17 cellular contexts compared by ENCODE assay signal in the genomic region with DNA sequence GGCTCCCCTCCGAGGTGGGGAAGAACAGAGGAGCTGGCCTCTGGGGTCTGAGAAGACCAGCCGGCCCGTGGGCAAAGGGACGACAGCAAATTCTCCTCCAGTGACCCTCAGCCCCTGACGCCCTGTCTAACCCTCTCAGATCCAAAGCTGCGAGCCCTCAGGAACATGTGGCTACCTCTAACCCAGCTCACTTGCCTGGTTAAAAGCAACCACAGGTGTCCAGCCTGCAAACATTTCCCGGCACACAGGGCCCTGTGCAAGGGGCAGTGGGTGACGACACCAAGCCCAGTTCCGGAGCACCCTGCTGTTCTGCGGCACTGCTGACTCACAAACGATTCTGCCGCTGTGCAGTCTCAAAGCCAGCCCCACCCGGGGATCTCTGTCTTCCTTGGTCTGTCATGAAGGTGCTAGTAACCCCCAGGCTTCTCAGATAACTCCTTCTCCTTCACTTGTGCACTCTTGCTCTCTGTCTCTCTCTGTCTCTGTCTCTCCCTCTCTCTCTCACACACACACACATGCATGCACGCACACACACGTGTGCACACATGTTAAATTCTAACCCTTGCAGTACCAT. TPM values are rescaled to one million over a fixed set of nuclear protein-coding genes. Genes with fewer than 3 reads are reported as not detected.
DNase-seq lines count a peak whose midpoint lies in the region; ATAC-seq and TF ChIP-seq lines count a peak whose summit lies in the region.
"Had no signal": no experiment of that assay in that cellular context is flagged by ENCODE, and none has a peak within 500 bp of the region (broad histone marks: within the 10 kb centered on the region; RNA-seq: fewer than 3 reads in every experiment).

No MANE protein-coding gene starts in this region.

- POLR2A ChIA-PET in PC-9 (lab: Charles Lee; ENCODE audit: unreplicated experiment), result no interaction called here

- H3K9me2 ChIP-seq in PC-9 (ENCODE audit: insufficient read depth), result no peaks in the 10 kb centered on the region

- peaks cover 40% of the 10 kb centered on the region for H3K4me1 ChIP-seq in PC-9 (replicated peaks; ENCODE audit: insufficient read depth)

- H3K4me1 Mint-ChIP-seq in T-helper 17 cell, result peaks cover 3% of the 10 kb centered on the region
- H3K4me1 Mint-ChIP-seq: activated CD4-positive, alpha-beta memory T cell treated with anti-CD3 and anti-CD28 coated beads, Interleukin-2, amount 10 ng/mL, durations not matched to agents 7 days and 5 days had no signal

- ATAC-seq in T-helper 17 cell (no peak), HG03097 (IDR thresholded peaks at IDR 0.05; ENCODE audit: low FRiP score, unreplicated experiment) (no peak)

- peak overlapping the region; percentile 37; the same call in 1 of the 2 replicates for H3K4me3 ChIP-seq in PC-9

- H2AFZ ChIP-seq in PC-9, result peak overlapping the region; percentile 66

- DNase-seq in NCI-H1417 (lab: John Stamatoyannopoulos, UW) (peak in 2 of 3 experiments; percentile 13 to 46), NCI-H1417 treated with DMSO at 0.1 percent for 48 hours (lab: John Stamatoyannopoulos, UW) (no peak), PC-9 (peak; percentile 75 to 96), astrocyte of the hippocampus (ENCODE audit: low read depth, low spot score) (peak; percentile 12), smooth muscle cell of the brain vasculature (ENCODE audit: low read depth, low spot score) (peak; percentile 50), HK-2 (ENCODE audit: unreplicated experiment) (no peak), T-helper 17 cell (no peak)
- DNase-seq: activated CD4-positive, alpha-beta memory T cell treated with anti-CD3 and anti-CD28 coated beads, Interleukin-2, amount 10 ng/mL, durations not matched to agents 7 days and 5 days; activated effector memory CD4-positive, alpha-beta T cell treated with anti-CD3 and anti-CD28 coated beads, Interleukin-2, amount 50 U/mL, for 16 hours; COR-L47; effector CD8-positive, alpha-beta T cell; foreskin fibroblast; NCI-H1048; NCI-H2227 treated with DMSO at 0.1 percent for 48 hours; RPMI8226 had no signal

- TF ChIP-seq CTCF in PC-9 (conservative IDR thresholded peaks at IDR 0.05), result no peak

- H3K27ac ChIP-seq in PC-9, result peak overlapping the region; percentile 89

- peaks cover 4% of the 10 kb centered on the region for H3K36me3 Mint-ChIP-seq in T-helper 17 cell (ENCODE audit: low read depth)

- H4K20me1 ChIP-seq in PC-9 (ENCODE audit: insufficient read depth), result no peaks in the 10 kb centered on the region

- H3K79me2 ChIP-seq in PC-9 (ENCODE audit: low read depth), result no peaks in the 10 kb centered on the region

- no peaks in the 10 kb centered on the region for H3K36me3 ChIP-seq in PC-9 (ENCODE audit: low read depth)

- H3K9me3 ChIP-seq in PC-9 (ENCODE audit: insufficient read depth, low read depth) (no peaks in the 10 kb centered on the region), T-helper 17 cell (ENCODE audit: control insufficient read depth, low read length, poor library complexity, severe bottlenecking) (no peaks in the 10 kb centered on the region)

- peaks cover 56% of the 10 kb centered on the region for H3K27me3 Mint-ChIP-seq in T-helper 17 cell

- peak overlapping the region; percentile 76 for H3K4me2 ChIP-seq in PC-9

- H3F3A ChIP-seq in PC-9 (ENCODE audit: insufficient read depth, low read depth), result peaks cover 34% of the 10 kb centered on the region

- H3K27ac Mint-ChIP-seq in T-helper 17 cell, result no peak overlapping the region
- H3K27ac Mint-ChIP-seq: activated CD4-positive, alpha-beta memory T cell treated with anti-CD3 and anti-CD28 coated beads, Interleukin-2, amount 10 ng/mL, durations not matched to agents 7 days and 5 days had no signal

- no TSS peak for BruUV-seq in PC-9 (replicated peaks; lab: Mats Ljungman, UMichigan)

- H3K27me3 ChIP-seq in PC-9 (ENCODE audit: insufficient read depth, low read depth), result no peaks in the 10 kb centered on the region

- intact Hi-C loops in PC-9 (cut with micrococcal nuclease; ENCODE audit: unreplicated experiment), result no loop called here

- CTCF ChIA-PET in PC-9 (lab: Charles Lee), result interaction anchor here (0.6 kb wide), 1 partner anchor 27 kb away, joined by 3 read pairs; no protein-coding TSS in a partner anchor

- H3K4me3 Mint-ChIP-seq in T-helper 17 cell, result no peak overlapping the region
- H3K4me3 Mint-ChIP-seq: activated CD4-positive, alpha-beta memory T cell treated with anti-CD3 and anti-CD28 coated beads, Interleukin-2, amount 10 ng/mL, durations not matched to agents 7 days and 5 days; brain had no signal

RNA-seq across cellular contexts. Expression of a gene that starts 23.0 kb away (rescaled TPM):
- total RNA-seq in PC-9 (2021), result 11.5 and 14.0 TPM in 2 replicates
- not detected for total RNA-seq in T-helper 17 cell
- total RNA-seq: activated CD4-positive, alpha-beta memory T cell treated with anti-CD3 and anti-CD28 coated beads, Interleukin-2, amount 10 ng/mL, durations not matched to agents 7 days and 5 days had no signal

RNA-seq across cellular contexts. Expression of a gene that starts 55.9 kb away (rescaled TPM):
- total RNA-seq in PC-9 (2021) (not detected in 2 replicates), T-helper 17 cell (not detected)
- total RNA-seq: activated CD4-positive, alpha-beta memory T cell treated with anti-CD3 and anti-CD28 coated beads, Interleukin-2, amount 10 ng/mL, durations not matched to agents 7 days and 5 days had no signal

Comparison
In these comparisons a context has a peak if more than half of its experiments do, and no peak if none do; other contexts are left out.
1. DNase-seq: peak in NCI-H1417 (2 of 3), PC-9 (2 of 2), astrocyte of the hippocampus (single experiment) and smooth muscle cell of the brain vasculature (single experiment); none in NCI-H1417 treated with DMSO at 0.1 percent for 48 hours (single experiment), HK-2 (single experiment) and T-helper 17 cell (0 of 3).
2. RNA of a gene that starts 23.0 kb away (total RNA-seq): 11.5 to 14.0 TPM in PC-9; not detected in T-helper 17 cell; every median in the first group is over 10 times any median in the second.